In genomic region chr3:111070772-111071256, GRCh38 we compare ENCODE assay signal across 8 cellular contexts. TPM values are rescaled to one million over a fixed set of nuclear protein-coding genes. Genes with fewer than 3 reads are reported as not detected.
DNase-seq lines count a peak whose midpoint lies in the region; ATAC-seq and TF ChIP-seq lines count a peak whose summit lies in the region.

No MANE protein-coding gene starts in this region.

- H3K4me3 ChIP-seq in BE2C (ENCODE audit: low read depth, low read length) (peak overlapping the region; percentile 75), HEK293 (ENCODE audit: low read depth, low read length) (peak overlapping the region; percentile 80), mononuclear cell (ENCODE audit: low read length) (peak overlapping the region; percentile 38)

- peak overlapping the region; percentile 89 for H3K4me3 Mint-ChIP-seq in type B pancreatic cell

- peak overlapping the region; percentile 92 for H3K27ac Mint-ChIP-seq in type B pancreatic cell

- no peaks in the 10 kb centered on the region for H3K27me3 Mint-ChIP-seq in type B pancreatic cell

- H3K36me3 ChIP-seq in BE2C (no peaks in the 10 kb centered on the region), HEK293 (ENCODE audit: control insufficient read depth in 2 of 2, insufficient read depth in 1 of 2, low read length in 2 of 2) (no peaks in the 10 kb centered on the region)

- H3K27me3 ChIP-seq in BE2C = peaks cover 47% of the 10 kb centered on the region
- H3K27me3 ChIP-seq in mononuclear cell (ENCODE audit: insufficient read depth, low read length) = peaks cover 59% of the 10 kb centered on the region

- CTCF ChIA-PET in HEK293 (lab: Yijun Ruan, JAX) = interaction anchor here (0.7 to 1.3 kb wide), 2 partner anchors 10 to 15 kb away, joined by 3 to 6 read pairs; no protein-coding TSS in a partner anchor

- POLR2A ChIA-PET in HEK293 (lab: Yijun Ruan, JAX) = no interaction called here

- ATAC-seq in HG03571 (IDR thresholded peaks at IDR 0.05; ENCODE audit: unreplicated experiment) = no peak

- H3K9me3 Mint-ChIP-seq in type B pancreatic cell = no peaks in the 10 kb centered on the region

- TF ChIP-seq CTCF in BE2C (IDR thresholded peaks at IDR 0.05; ENCODE audit: low read depth, low read length) (no peak), HEK293 (tag by site-specific recombination; IDR thresholded peaks at IDR 0.05) (no peak), type B pancreatic cell (conservative IDR thresholded peaks at IDR 0.05) (no peak)

- H3K4me1 ChIP-seq in BE2C = no peaks in the 10 kb centered on the region; the same call in 1 of the 2 replicates
- H3K4me1 ChIP-seq in HEK293 (ENCODE audit: control insufficient read depth, insufficient read depth, low read length) = 0 out of 2 replicates have a peak, but pooled peaks cover 2% of the 10 kb centered on the region
- peaks cover 23% of the 10 kb centered on the region for H3K4me1 ChIP-seq in mononuclear cell (ENCODE audit: insufficient read depth, low read length)

- no peaks in the 10 kb centered on the region for H3K36me3 Mint-ChIP-seq in type B pancreatic cell

- H3K4me1 Mint-ChIP-seq in type B pancreatic cell (ENCODE audit: unreplicated experiment) = peaks cover 34% of the 10 kb centered on the region

- H3K9me3 ChIP-seq in BE2C (no peaks in the 10 kb centered on the region), HEK293 (ENCODE audit: control insufficient read depth, insufficient read depth, low read depth, low read length) (no peaks in the 10 kb centered on the region), mononuclear cell (ENCODE audit: low read depth, low read length) (no peaks in the 10 kb centered on the region)

- no peak for DNase-seq in BE2C
- DNase-seq in T-helper 9 cell = peak; percentile 4
- DNase-seq in effector CD8-positive, alpha-beta T cell (lab: John Stamatoyannopoulos, UW) = peak; percentile 16
- no peak for DNase-seq in type B pancreatic cell (ENCODE audit: extremely low spot score, unreplicated experiment)
- no peak for DNase-seq in AG08396 (ENCODE audit: low spot score)

- peak overlapping the region; percentile 71; the same call in 1 of the 2 replicates for H3K27ac ChIP-seq in HEK293 (ENCODE audit: extremely low read depth, low read depth, low read length)

TF ChIP-seq in HEK293, 187 proteins besides CTCF, POLR2A, EP300 and RAD21:
- TF ChIP-seq ZBTB7A (tag by site-specific recombination; IDR thresholded peaks at IDR 0.05; ENCODE audit: low read depth) = no peak
- TF ChIP-seq ZNF335 (tag by site-specific recombination; conservative IDR thresholded peaks at IDR 0.05) = peak; percentile 92

RNA-seq across cellular contexts. Expression of gene NECTIN3, which starts 0.8 kb away (rescaled TPM):
- 2.8 TPM for polyA plus RNA-seq in BE2C (2012; ENCODE audit: insufficient read depth, insufficient read length, low read depth)
- total RNA-seq in mononuclear cell = 5.5 TPM
- 56.1 and 57.3 TPM in 2 replicates for total RNA-seq in type B pancreatic cell (ENCODE audit: low replicate concordance)

Comparison
In these comparisons a context has a peak if more than half of its experiments do, and no peak if none do; other contexts are left out.
1. DNase-seq: peak in T-helper 9 cell (single experiment) and effector CD8-positive, alpha-beta T cell (single experiment); none in BE2C (single experiment), type B pancreatic cell (single experiment) and AG08396 (single experiment).
2. Peak in every context shown above with its lines, with median percentiles within 50 percentile points of each other: H3K4me3 ChIP-seq.